Comparison of ENCODE assay signal across 8 cellular contexts in the genomic region with DNA sequence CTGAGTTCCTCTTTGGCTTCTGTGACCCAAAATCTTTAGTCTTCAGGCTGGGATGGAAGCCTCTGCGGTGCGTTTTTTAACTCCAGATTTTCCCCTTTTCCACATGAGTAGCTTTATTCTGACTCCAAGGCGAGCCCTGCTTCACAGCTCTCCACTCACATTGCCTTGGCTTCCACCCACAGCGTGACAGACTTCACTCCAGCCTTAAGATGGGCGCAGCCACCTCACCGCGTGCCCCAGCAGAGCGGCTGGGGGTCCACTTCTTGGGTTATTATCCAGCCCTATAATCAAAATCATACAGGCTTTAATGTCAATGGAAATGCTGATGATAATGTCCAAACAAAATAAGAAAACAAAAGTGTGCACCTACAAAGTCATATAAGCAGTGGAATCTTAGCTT. TPM values are rescaled to one million over a fixed set of nuclear protein-coding genes. Genes with fewer than 3 reads are reported as not detected.
A peak's percentile ranks its signal among the peaks of the same experiment; 100 is the strongest.
DNase-seq lines count a peak whose midpoint lies in the region; ATAC-seq and TF ChIP-seq lines count a peak whose summit lies in the region.

No MANE protein-coding gene starts in this region.

- DNase-seq in Caco-2 = no peak
- DNase-seq in NB4 (ENCODE audit: low read depth) = no peak
- DNase-seq in effector memory CD8-positive, alpha-beta T cell = no peak
- DNase-seq in ovary = peak in 1 of 5 donors; percentile 14
- no peak for DNase-seq in NCI-H1930 (lab: John Stamatoyannopoulos, UW)
- DNase-seq in H4 (ENCODE audit: low spot score) = no peak

- H3K9me3 ChIP-seq in Caco-2 (no peaks in the 10 kb centered on the region), ovary (no peaks in the 10 kb centered on the region)

- TF ChIP-seq POLR2A in NB4 (IDR thresholded peaks at IDR 0.05; ENCODE audit: extremely low read depth, insufficient read length) = no peak
- TF ChIP-seq POLR2A in ovary (IDR thresholded peaks at IDR 0.05) = no peak

- TF ChIP-seq EP300 in ovary (IDR thresholded peaks at IDR 0.05) = no peak

- no peak overlapping the region for H3K27ac ChIP-seq in ovary

- no peaks in the 10 kb centered on the region for H3K9me3 Mint-ChIP-seq in Caco-2 (ENCODE audit: unreplicated experiment)
- no peaks in the 10 kb centered on the region for H3K9me3 Mint-ChIP-seq in effector memory CD8-positive, alpha-beta T cell

- no peaks in the 10 kb centered on the region for H3K4me1 Mint-ChIP-seq in Caco-2 (ENCODE audit: low read depth, unreplicated experiment)
- peaks cover 35 to 44% of the 10 kb centered on the region in 2 donors for H3K4me1 Mint-ChIP-seq in effector memory CD8-positive, alpha-beta T cell (ENCODE audit: low read depth in 2 of 2)

- CTCF ChIA-PET in Caco-2 (lab: Charles Lee) = no interaction called here

- no peaks in the 10 kb centered on the region for H3K27me3 ChIP-seq in Caco-2 (replicated peaks; ENCODE audit: control insufficient read depth, insufficient read depth, low read length)
- no peaks in the 10 kb centered on the region for H3K27me3 ChIP-seq in ovary

- no peak for TF ChIP-seq CTCF in Caco-2 (IDR thresholded peaks at IDR 0.05; ENCODE audit: insufficient read depth in 1 of 2, low read depth in 1 of 2, low read length in 1 of 2, severe bottlenecking in 1 of 2, unreplicated experiment in 1 of 2)
- no peak for TF ChIP-seq CTCF in NB4 (IDR thresholded peaks at IDR 0.05; ENCODE audit: low read depth, low read length)
- TF ChIP-seq CTCF in ovary (IDR thresholded peaks at IDR 0.05) = no peak

- WGBS in ovary, 3 donors = 77 to 81% (median 77%) methylated on average over 8 of the region's 8 CpGs

- H3K27ac Mint-ChIP-seq in Caco-2 (ENCODE audit: unreplicated experiment) = no peak overlapping the region
- peak overlapping the region; percentile 91 to 97 for H3K27ac Mint-ChIP-seq in effector memory CD8-positive, alpha-beta T cell

- intact Hi-C loops in Caco-2 (cut with micrococcal nuclease; ENCODE audit: unreplicated experiment) = loop anchor here (10.0 kb wide), 1 partner anchor 171 kb away; the partner anchor contains the start of gene CEP72
- intact Hi-C loops in ovary (cut with DNase I) = loop anchor here in 1 of 4 donors (10.0 kb wide), 1 partner anchor 129 kb away; no protein-coding TSS in a partner anchor

- H3K4me3 Mint-ChIP-seq in Caco-2 (ENCODE audit: unreplicated experiment) = peak overlapping the region; percentile 89
- H3K4me3 Mint-ChIP-seq in effector memory CD8-positive, alpha-beta T cell = peak overlapping the region; percentile 91 to 98

- BruUV-seq in Caco-2 (replicated peaks; lab: Mats Ljungman, UMichigan) = no TSS peak

- H3K4me3 ChIP-seq in Caco-2 (ENCODE audit: low read depth, low read length) (peak overlapping the region; percentile 97), NB4 (ENCODE audit: low read depth, low read length) (peak overlapping the region; percentile 97), ovary (peak overlapping the region; percentile 63)

- POLR2A ChIA-PET in Caco-2 (lab: Charles Lee) = no interaction called here

- H3K36me3 ChIP-seq in Caco-2 (ENCODE audit: control insufficient read depth, insufficient read depth, low read length) = peaks cover 10% of the 10 kb centered on the region
- H3K36me3 ChIP-seq in ovary = no peaks in the 10 kb centered on the region

- ATAC-seq in effector memory CD8-positive, alpha-beta T cell (replicated peaks) = no peak
- no peak for ATAC-seq in HG02938 (IDR thresholded peaks at IDR 0.05; ENCODE audit: unreplicated experiment)
- ATAC-seq in HG02970 (IDR thresholded peaks at IDR 0.05; ENCODE audit: low FRiP score, unreplicated experiment) = no peak

- no peaks in the 10 kb centered on the region for H3K4me1 ChIP-seq in Caco-2
- H3K4me1 ChIP-seq in ovary (ENCODE audit: insufficient read depth) = peaks cover 14% of the 10 kb centered on the region

- H3K36me3 Mint-ChIP-seq in Caco-2 (ENCODE audit: insufficient read depth, unreplicated experiment) = peaks cover 36% of the 10 kb centered on the region
- H3K36me3 Mint-ChIP-seq in effector memory CD8-positive, alpha-beta T cell (ENCODE audit: insufficient read depth) = peaks cover 46% of the 10 kb centered on the region

- peaks cover 2% of the 10 kb centered on the region for H3K27me3 Mint-ChIP-seq in Caco-2 (ENCODE audit: insufficient read depth, unreplicated experiment)
- no peaks in the 10 kb centered on the region for H3K27me3 Mint-ChIP-seq in effector memory CD8-positive, alpha-beta T cell

RNA-seq across cellular contexts. Expression of gene EXOC3, which starts 1.2 kb away (rescaled TPM):
- total RNA-seq in Caco-2 (2022) = 41.9 and 44.5 TPM in 2 replicates
- total RNA-seq in ovary = 10 to 100 TPM; 25.5 to 67.4 (median 53.8) TPM
- 10 to 100 TPM; 33.1 to 41.4 TPM for polyA plus RNA-seq in ovary
- total RNA-seq in H4 (2014; rRNA removed; shearing (Covaris generic)) = 34.3 and 42.4 TPM in 2 replicates
